Comparison of ENCODE assay signal across 1 cellular context in the genomic region with DNA sequence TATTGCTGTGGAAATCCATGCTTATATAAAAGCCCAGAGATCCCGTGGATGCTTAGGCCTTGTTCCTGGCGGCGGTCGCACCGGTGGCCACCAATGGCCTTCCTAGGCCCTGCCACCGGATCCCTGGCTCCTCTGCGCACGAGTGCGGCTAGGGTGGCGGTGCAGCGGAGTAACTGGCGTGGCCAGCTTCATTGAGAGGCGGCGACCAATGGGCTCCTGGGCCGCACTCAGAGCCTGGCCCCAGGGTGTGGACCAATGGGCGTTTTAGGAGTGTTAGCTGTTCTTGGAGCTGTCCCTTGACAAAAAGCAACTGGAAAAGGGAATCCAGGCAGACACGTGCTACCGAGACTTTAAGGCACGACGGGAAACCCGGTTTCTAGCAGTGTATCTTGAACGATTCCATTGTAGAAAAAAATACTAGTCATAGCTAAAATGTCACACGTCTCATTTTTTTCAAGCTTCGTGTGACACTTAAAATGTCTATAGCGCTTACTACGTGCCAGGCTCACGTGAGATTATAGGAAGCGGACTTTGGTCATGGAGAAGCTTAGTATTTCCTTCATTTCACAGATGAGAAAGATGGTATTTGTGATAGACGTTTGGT.
A peak's percentile ranks its signal among the peaks of the same experiment; 100 is the strongest.
TF ChIP-seq lines count a peak whose summit lies in the region.

No MANE protein-coding gene starts in this region.

TF ChIP-seq in HepG2, 621 proteins besides CTCF, POLR2A, EP300 and RAD21 (continued from another document and continues in another):
- TF ChIP-seq ZBTB40 (IDR thresholded peaks at IDR 0.05) (no peak), ZBTB40 (CRISPR knock-in tag; IDR thresholded peaks at IDR 0.05) (peak; percentile 9; the same call in 1 of the 2 replicates), DNMT1 (CRISPR knock-in tag; IDR thresholded peaks at IDR 0.05) (no peak), HHEX (CRISPR knock-in tag; IDR thresholded peaks at IDR 0.05) (no peak), IRF9 (CRISPR knock-in tag; IDR thresholded peaks at IDR 0.05; ENCODE audit: borderline replicate concordance) (no peak), HDAC2 (CRISPR knock-in tag; IDR thresholded peaks at IDR 0.05) (no peak; the same call in 1 of the 2 replicates), ARID4A (CRISPR knock-in tag; IDR thresholded peaks at IDR 0.05; ENCODE audit: borderline replicate concordance) (peak; percentile 63; the same call in 1 of the 2 replicates), ZNF564 (CRISPR knock-in tag; IDR thresholded peaks at IDR 0.05) (no peak), ZSCAN29 (CRISPR knock-in tag; conservative IDR thresholded peaks at IDR 0.05) (no peak), SMAD3 (CRISPR knock-in tag; IDR thresholded peaks at IDR 0.05) (no peak), U2AF2 (IDR thresholded peaks at IDR 0.05; ENCODE audit: low read depth, low read length) (no peak), FOXJ3 (CRISPR knock-in tag; IDR thresholded peaks at IDR 0.05; ENCODE audit: borderline replicate concordance) (0 out of 2 replicates have a peak, but pooled peaks have one; percentile 19), ZNF572 (CRISPR knock-in tag; IDR thresholded peaks at IDR 0.05) (peak; percentile 50; the same call in 1 of the 2 replicates), NFAT5 (CRISPR knock-in tag; IDR thresholded peaks at IDR 0.05) (no peak), GATA4 (IDR thresholded peaks at IDR 0.05; ENCODE audit: borderline replicate concordance, low read depth) (no peak), ZFP62 (CRISPR knock-in tag; IDR thresholded peaks at IDR 0.05) (no peak), KLF16 (CRISPR knock-in tag; IDR thresholded peaks at IDR 0.05) (peak in 1 of 2 experiments; percentile 49; a peak in 1 of 4 replicates), ZNF326 (CRISPR knock-in tag; IDR thresholded peaks at IDR 0.05; ENCODE audit: borderline replicate concordance) (no peak), ZNF501 (CRISPR knock-in tag; IDR thresholded peaks at IDR 0.05) (no peak; the same call in 1 of the 2 replicates), ATF7-NPFF (CRISPR knock-in tag; IDR thresholded peaks at IDR 0.05; ENCODE audit: low read depth) (no peak), KDM5B (CRISPR knock-in tag; IDR thresholded peaks at IDR 0.05; ENCODE audit: borderline replicate concordance) (no peak), SRSF9 (IDR thresholded peaks at IDR 0.05; ENCODE audit: borderline replicate concordance, insufficient read depth, low read depth, low read length, poor library complexity, severe bottlenecking) (no peak), HOXD1 (CRISPR knock-in tag; IDR thresholded peaks at IDR 0.05) (no peak), ZNF20 (CRISPR knock-in tag; IDR thresholded peaks at IDR 0.05) (peak; percentile 59; the same call in 1 of the 2 replicates), SNRNP70 (IDR thresholded peaks at IDR 0.05; ENCODE audit: low read depth, low read length) (no peak), SP2 (CRISPR knock-in tag; IDR thresholded peaks at IDR 0.05) (no peak), AKAP8 (CRISPR knock-in tag; IDR thresholded peaks at IDR 0.05) (peak; percentile 88), MTF1 (CRISPR knock-in tag; IDR thresholded peaks at IDR 0.05) (no peak), KDM1A (CRISPR knock-in tag; IDR thresholded peaks at IDR 0.05) (no peak), ZNF468 (CRISPR knock-in tag; IDR thresholded peaks at IDR 0.05) (no peak), ZSCAN9 (CRISPR knock-in tag; IDR thresholded peaks at IDR 0.05; ENCODE audit: borderline replicate concordance) (peak; percentile 26; the same call in 1 of the 2 replicates), BRCA1 (CRISPR knock-in tag; IDR thresholded peaks at IDR 0.05) (no peak), ZNF7 (CRISPR knock-in tag; IDR thresholded peaks at IDR 0.05) (no peak), KAT2B (IDR thresholded peaks at IDR 0.05; ENCODE audit: borderline replicate concordance, low read depth, low read length) (no peak)
- TF ChIP-seq, protein P1, sequence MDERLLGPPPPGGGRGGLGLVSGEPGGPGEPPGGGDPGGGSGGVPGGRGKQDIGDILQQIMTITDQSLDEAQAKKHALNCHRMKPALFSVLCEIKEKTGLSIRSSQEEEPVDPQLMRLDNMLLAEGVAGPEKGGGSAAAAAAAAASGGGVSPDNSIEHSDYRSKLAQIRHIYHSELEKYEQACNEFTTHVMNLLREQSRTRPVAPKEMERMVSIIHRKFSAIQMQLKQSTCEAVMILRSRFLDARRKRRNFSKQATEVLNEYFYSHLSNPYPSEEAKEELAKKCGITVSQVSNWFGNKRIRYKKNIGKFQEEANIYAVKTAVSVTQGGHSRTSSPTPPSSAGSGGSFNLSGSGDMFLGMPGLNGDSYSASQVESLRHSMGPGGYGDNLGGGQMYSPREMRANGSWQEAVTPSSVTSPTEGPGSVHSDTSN (CRISPR knock-in tag; IDR thresholded peaks at IDR 0.05) = no peak
- TF ChIP-seq, protein P2, sequence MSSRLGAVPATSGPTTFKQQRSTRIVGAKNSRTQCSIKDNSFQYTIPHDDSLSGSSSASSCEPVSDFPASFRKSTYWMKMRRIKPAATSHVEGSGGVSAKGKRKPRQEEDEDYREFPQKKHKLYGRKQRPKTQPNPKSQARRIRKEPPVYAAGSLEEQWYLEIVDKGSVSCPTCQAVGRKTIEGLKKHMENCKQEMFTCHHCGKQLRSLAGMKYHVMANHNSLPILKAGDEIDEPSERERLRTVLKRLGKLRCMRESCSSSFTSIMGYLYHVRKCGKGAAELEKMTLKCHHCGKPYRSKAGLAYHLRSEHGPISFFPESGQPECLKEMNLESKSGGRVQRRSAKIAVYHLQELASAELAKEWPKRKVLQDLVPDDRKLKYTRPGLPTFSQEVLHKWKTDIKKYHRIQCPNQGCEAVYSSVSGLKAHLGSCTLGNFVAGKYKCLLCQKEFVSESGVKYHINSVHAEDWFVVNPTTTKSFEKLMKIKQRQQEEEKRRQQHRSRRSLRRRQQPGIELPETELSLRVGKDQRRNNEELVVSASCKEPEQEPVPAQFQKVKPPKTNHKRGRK (CRISPR knock-in tag; IDR thresholded peaks at IDR 0.05) = no peak
